In the genomic region with DNA sequence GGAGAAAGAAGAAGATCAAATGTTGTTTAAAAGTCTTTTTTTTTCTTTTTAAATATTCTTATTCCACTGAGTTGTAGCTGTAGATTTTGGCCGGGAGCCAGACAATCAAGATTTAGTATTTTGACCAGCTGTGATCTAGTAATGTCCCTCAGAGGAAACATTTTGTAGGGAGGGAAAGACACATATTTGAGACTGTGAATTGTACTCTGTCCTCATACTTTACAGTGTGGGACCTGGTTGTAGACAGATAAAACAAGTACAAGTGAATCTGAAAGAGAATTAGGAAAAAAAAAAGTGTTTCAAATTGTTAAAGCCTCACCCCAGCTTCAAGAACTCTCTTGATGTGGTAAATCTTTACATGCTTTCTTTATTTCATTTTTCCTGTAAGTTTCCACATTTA, we compare ENCODE assay signal across 15 cellular contexts.
DNase-seq lines count a peak whose midpoint lies in the region; ATAC-seq and TF ChIP-seq lines count a peak whose summit lies in the region.
"Had no signal": no experiment of that assay in that cellular context is flagged by ENCODE, and none has a peak within 500 bp of the region (broad histone marks: within the 10 kb centered on the region; RNA-seq: fewer than 3 reads in every experiment).

No MANE protein-coding gene starts in this region.

- no peak overlapping the region for H3K4me2 ChIP-seq in PC-3 (ENCODE audit: low read length)

- CTCF ChIA-PET in Panc1 (lab: Charles Lee) (no interaction called here), RWPE1 (lab: Yijun Ruan, JAX) (interaction anchor here (1.1 to 1.7 kb wide), 2 partner anchors 20 to 75 kb away, joined by 4 to 5 read pairs; no protein-coding TSS in a partner anchor), PC-3 (lab: Charles Lee) (no interaction called here)

- no peak for TF ChIP-seq CTCF in Panc1 (IDR thresholded peaks at IDR 0.05)
- TF ChIP-seq CTCF in esophagus muscularis mucosa (IDR thresholded peaks at IDR 0.05): no peak
- no peak for TF ChIP-seq CTCF in gastrocnemius medialis (IDR thresholded peaks at IDR 0.05 in 4 of 5, conservative IDR thresholded peaks at IDR 0.05 in 1 of 5)
- TF ChIP-seq CTCF in RWPE1 (conservative IDR thresholded peaks at IDR 0.05; ENCODE audit: low read depth): no peak
- no peak for TF ChIP-seq CTCF in PC-3 (conservative IDR thresholded peaks at IDR 0.05; ENCODE audit: low read depth, low read length)

- no peaks in the 10 kb centered on the region for H3K36me3 Mint-ChIP-seq in activated T-cell treated with anti-CD3 and anti-CD28 coated beads, Interleukin-2, amount 50 U/mL, for 72 hours (ENCODE audit: insufficient read depth in 2 of 2)

- H3K36me3 ChIP-seq in Panc1 (ENCODE audit: control insufficient read depth, insufficient read depth, low read length) (no peaks in the 10 kb centered on the region), esophagus muscularis mucosa (peaks cover 0 to 3% (median 0%) of the 10 kb centered on the region in 4 donors), gastrocnemius medialis (no peaks in the 10 kb centered on the region), PC-3 (ENCODE audit: low read depth, low read length) (no peaks in the 10 kb centered on the region)

- TSS peak; percentile 3 for BruUV-seq in Panc1 (replicated peaks; lab: Mats Ljungman, UMichigan)
- BruUV-seq in PC-3 (replicated peaks; lab: Mats Ljungman, UMichigan): no TSS peak

- no peak overlapping the region for H3K9ac ChIP-seq in PC-3 (ENCODE audit: low read length)

- H3K4me3 ChIP-seq in Panc1 (ENCODE audit: low read depth in 2 of 2, low read length in 2 of 2) (no peak overlapping the region), esophagus muscularis mucosa (no peak overlapping the region), gastrocnemius medialis (no peak overlapping the region), PC-3 (ENCODE audit: low read length) (no peak overlapping the region)

- POLR2A ChIA-PET in Panc1 (lab: Charles Lee) (interaction anchor here (0.6 kb wide), 1 partner anchor 326 kb away, joined by 4 read pairs; no protein-coding TSS in a partner anchor), RWPE1 (lab: Yijun Ruan, JAX; ENCODE audit: low non-redundant PET) (no interaction called here), PC-3 (lab: Charles Lee; ENCODE audit: unreplicated experiment) (no interaction called here)

- no peaks in the 10 kb centered on the region for H3K9me2 ChIP-seq in PC-3 (replicated peaks; ENCODE audit: low read length)

- H3K9me3 Mint-ChIP-seq in activated T-cell treated with anti-CD3 and anti-CD28 coated beads, Interleukin-2, amount 50 U/mL, for 72 hours: no peaks in the 10 kb centered on the region

- peak in 1 of 2 donors; percentile 29 for ATAC-seq in activated T-cell treated with anti-CD3 and anti-CD28 coated beads, Interleukin-2, amount 50 U/mL, for 72 hours (replicated peaks in 1 of 2)
- ATAC-seq in Panc1: no peak
- no peak for ATAC-seq in gastrocnemius medialis
- ATAC-seq in PC-3: no peak

- H3K27me3 ChIP-seq in Panc1 (ENCODE audit: control insufficient read depth, insufficient read depth, low read length) (no peaks in the 10 kb centered on the region), esophagus muscularis mucosa (no peaks in the 10 kb centered on the region), gastrocnemius medialis (no peaks in the 10 kb centered on the region), PC-3 (ENCODE audit: low read length) (no peaks in the 10 kb centered on the region)

- 0 out of 2 replicates have a peak, but pooled peaks cover 6% of the 10 kb centered on the region for H3K4me1 ChIP-seq in Panc1 (ENCODE audit: control insufficient read depth, insufficient read depth, low read length)
- peaks cover 25 to 33% (median 33%) of the 10 kb centered on the region in 4 donors for H3K4me1 ChIP-seq in esophagus muscularis mucosa
- H3K4me1 ChIP-seq in gastrocnemius medialis: peaks cover 36 to 45% of the 10 kb centered on the region in 2 donors
- no peaks in the 10 kb centered on the region for H3K4me1 ChIP-seq in PC-3 (ENCODE audit: insufficient read depth, low read length)

- H3K9me3 ChIP-seq in Panc1 (ENCODE audit: control insufficient read depth, insufficient read depth, low read depth, low read length) (no peaks in the 10 kb centered on the region), esophagus muscularis mucosa (no peaks in the 10 kb centered on the region), gastrocnemius medialis (no peaks in the 10 kb centered on the region), PC-3 (ENCODE audit: low read length) (no peaks in the 10 kb centered on the region)

- no peak overlapping the region for H2AFZ ChIP-seq in PC-3 (ENCODE audit: low read length)

- no peaks in the 10 kb centered on the region for H3F3A ChIP-seq in PC-3 (ENCODE audit: low read length, unreplicated experiment)

- H3K79me2 ChIP-seq in PC-3 (ENCODE audit: low read length): no peaks in the 10 kb centered on the region

- DNase-seq in activated T-cell treated with anti-CD3 and anti-CD28 coated beads, Interleukin-2, amount 50 U/mL, for 72 hours: no peak
- no peak for DNase-seq in activated T-cell treated with anti-CD3 and anti-CD28 coated beads, Interleukin-2, amount 50 U/mL, for 48 hours
- DNase-seq in Panc1 (ENCODE audit: low read depth, low spot score): no peak
- DNase-seq in esophagus muscularis mucosa (ENCODE audit: extremely low spot score): no peak
- no peak for DNase-seq in gastrocnemius medialis
- DNase-seq in RWPE1 (ENCODE audit: low spot score): no peak
- no peak for DNase-seq in DMS153 (lab: John Stamatoyannopoulos, UW)
- no peak for DNase-seq in PC-3
- DNase-seq: ACHN, kidney, MM.1S, NCI-H187 treated with DMSO at 0.1 percent for 48 hours, NCI-H510A treated with DMSO at 0.1 percent for 48 hours, right cardiac atrium, T1000 had no signal

- H3K27ac ChIP-seq in Panc1 (ENCODE audit: low read length): no peak overlapping the region
- peak overlapping the region; percentile 3 to 44 (median 23) for H3K27ac ChIP-seq in esophagus muscularis mucosa (replicated peaks in 1 of 4)
- peak overlapping the region; percentile 57 to 72 (median 62) for H3K27ac ChIP-seq in gastrocnemius medialis
- H3K27ac ChIP-seq in RWPE1: no peak overlapping the region
- H3K27ac ChIP-seq in PC-3 (ENCODE audit: low read length): no peak overlapping the region

- no peak overlapping the region for H3K4me3 Mint-ChIP-seq in activated T-cell treated with anti-CD3 and anti-CD28 coated beads, Interleukin-2, amount 50 U/mL, for 72 hours

- TF ChIP-seq EP300 in esophagus muscularis mucosa (IDR thresholded peaks at IDR 0.05): no peak

- in situ Hi-C loops in Panc1 (cut with HindIII; ENCODE audit: low pct_unique_long_range_greater_than_20kb, low sequenced_read_pairs): no loop called here
- in situ Hi-C loops in gastrocnemius medialis (cut with MboI; ENCODE audit: low sequenced_read_pairs in 4 of 4): no loop called here

- peak overlapping the region; percentile 25 for H3K27ac Mint-ChIP-seq in activated T-cell treated with anti-CD3 and anti-CD28 coated beads, Interleukin-2, amount 50 U/mL, for 72 hours

- TF ChIP-seq POLR2A in esophagus muscularis mucosa (IDR thresholded peaks at IDR 0.05; ENCODE audit: low read depth) (no peak), gastrocnemius medialis (IDR thresholded peaks at IDR 0.05) (no peak)

- no peaks in the 10 kb centered on the region for H4K20me1 ChIP-seq in PC-3 (ENCODE audit: low read length)

- peaks cover 20% of the 10 kb centered on the region for H3K4me1 Mint-ChIP-seq in activated T-cell treated with anti-CD3 and anti-CD28 coated beads, Interleukin-2, amount 50 U/mL, for 72 hours (ENCODE audit: low read depth)

- intact Hi-C loops in Panc1 (cut with micrococcal nuclease; ENCODE audit: unreplicated experiment) (no loop called here), esophagus muscularis mucosa (cut with DNase I) (no loop called here), gastrocnemius medialis (cut with DNase I; ENCODE audit: low total_unique reads) (no loop called here), PC-3 (cut with micrococcal nuclease) (no loop called here)

- 18% methylated on average over 1 of the region's 1 CpG for WGBS in esophagus muscularis mucosa

- no peaks in the 10 kb centered on the region for H3K27me3 Mint-ChIP-seq in activated T-cell treated with anti-CD3 and anti-CD28 coated beads, Interleukin-2, amount 50 U/mL, for 72 hours (ENCODE audit: low read depth)

Comparison
In these comparisons a context has a peak if more than half of its experiments do, and no peak if none do; other contexts are left out.
1. H3K27ac ChIP-seq: peak in esophagus muscularis mucosa (4 of 4) and gastrocnemius medialis (4 of 4); none in Panc1 (single experiment), RWPE1 (single experiment) and PC-3 (single experiment).